In genomic region chr15:90675464-90675863, GRCh38 we compare ENCODE assay signal across 32 cellular contexts.
"Had no signal": no experiment of that assay in that cellular context is flagged by ENCODE, and none has a peak within 500 bp of the region (broad histone marks: within the 10 kb centered on the region; RNA-seq: fewer than 3 reads in every experiment).

No MANE protein-coding gene starts in this region.

- H3K27ac ChIP-seq: adrenal gland, body of pancreas, brain microvascular endothelial cell, breast epithelium, VCaP had no signal

- DNase-seq: activated B cell treated with CpG ODN at 0.5 μM for 24 hours; activated CD4-positive, alpha-beta memory T cell treated with anti-CD3 and anti-CD28 coated beads for 36 hours; activated CD4-positive, alpha-beta T cell treated with anti-CD3 and anti-CD28 coated beads for 4 hours; activated CD4-positive, alpha-beta T cell treated with anti-CD3 and anti-CD28 coated beads, Interleukin-2, amount 10 ng/mL, durations not matched to agents 7 days and 5 days; activated CD4-positive, CD25-positive, alpha-beta regulatory T cell treated with anti-CD3 and anti-CD28 coated beads, Interleukin-2, amount 50 U/mL, for 72 hours; activated CD8-positive, alpha-beta memory T cell treated with anti-CD3 and anti-CD28 coated beads, Interleukin-2, amount 50 U/mL, for 4 hours; activated CD8-positive, alpha-beta T cell treated with anti-CD3 and anti-CD28 coated beads for 36 hours; activated gamma-delta T cell treated with Interleukin-2 at 50 U/mL for 16 hours; activated naive CD4-positive, alpha-beta T cell; activated naive CD4-positive, alpha-beta T cell treated with anti-CD3 and anti-CD28 coated beads for 36 hours; activated naive CD4-positive, alpha-beta T cell treated with anti-CD3 and anti-CD28 coated beads, Interleukin-2, amount 50 U/mL, for 16 hours; activated naive CD8-positive, alpha-beta T cell treated with anti-CD3 and anti-CD28 coated beads for 36 hours; activated T-cell treated with anti-CD3 and anti-CD28 coated beads for 4 hours; activated T-cell treated with anti-CD3 and anti-CD28 coated beads, Interleukin-2, amount 50 U/mL, for 1 hour; activated T-cell treated with anti-CD3 and anti-CD28 coated beads, Interleukin-2, amount 50 U/mL, for 4 hours; activated T-cell treated with anti-CD3 and anti-CD28 coated beads, Interleukin-2, amount 50 U/mL, for 72 hours; adrenal gland; amniotic stem cell; aorta; body of pancreas; brain microvascular endothelial cell; central memory CD4-positive, alpha-beta T cell; T-helper 1 cell; T-helper 2 cell; T-helper 9 cell had no signal

- H3K4me3 ChIP-seq: adrenal gland, body of pancreas, breast epithelium had no signal

- H3K9me3 Mint-ChIP-seq: activated B cell treated with CpG ODN at 0.5 μM for 24 hours; activated CD4-positive, alpha-beta memory T cell treated with anti-CD3 and anti-CD28 coated beads for 36 hours; activated naive CD4-positive, alpha-beta T cell treated with anti-CD3 and anti-CD28 coated beads for 36 hours; activated T-cell treated with anti-CD3 and anti-CD28 coated beads, Interleukin-2, amount 50 U/mL, for 4 hours; activated T-cell treated with anti-CD3 and anti-CD28 coated beads, Interleukin-2, amount 50 U/mL, for 72 hours; activated T-helper 17 cell treated with anti-CD3 and anti-CD28 coated beads, Interleukin-2, amount 50 U/mL, for 72 hours had no signal

- H3K4me1 ChIP-seq: body of pancreas, breast epithelium had no signal

- H3K27ac Mint-ChIP-seq: activated B cell treated with CpG ODN at 0.5 μM for 24 hours; activated CD4-positive, alpha-beta memory T cell treated with anti-CD3 and anti-CD28 coated beads for 36 hours; activated CD4-positive, alpha-beta T cell treated with anti-CD3 and anti-CD28 coated beads, Interleukin-2, amount 10 ng/mL, durations not matched to agents 7 days and 5 days; activated CD8-positive, alpha-beta T cell treated with anti-CD3 and anti-CD28 coated beads for 36 hours; activated naive CD4-positive, alpha-beta T cell treated with anti-CD3 and anti-CD28 coated beads for 36 hours; activated naive CD4-positive, alpha-beta T cell treated with anti-CD3 and anti-CD28 coated beads, Interleukin-2, amount 50 U/mL, for 72 hours; activated naive CD8-positive, alpha-beta T cell treated with anti-CD3 and anti-CD28 coated beads for 36 hours; activated T-cell treated with anti-CD3 and anti-CD28 coated beads, Interleukin-2, amount 50 U/mL, for 72 hours; activated T-helper 1 cell treated with anti-CD3 and anti-CD28 coated beads, Interleukin-12 subunit alpha, Interleukin-12 subunit beta, Interleukin-2, Interleukin-4 antibody, amounts not matched to agents 30 ng/mL and 10 ng/mL and 1 ng/mL, durations not matched to agents 14 hours and 24 hours and 36 hours; activated T-helper 17 cell treated with anti-CD3 and anti-CD28 coated beads, Interleukin-2, amount 50 U/mL, for 72 hours; T-helper 1 cell treated with Interleukin-12 subunit alpha and Interleukin-12 subunit beta and Interleukin-4 antibody, amounts not matched to agents 30 μg/mL and 1 μg/mL, for 36 hours; T-helper 2 cell treated with Interferon-gamma antibody and Interleukin-4, amounts not matched to agents 5 μg/mL and 100 μg/mL, for 36 hours had no signal

- H3K4me3 Mint-ChIP-seq: activated B cell treated with CpG ODN at 0.5 μM for 24 hours; activated CD4-positive, alpha-beta memory T cell treated with anti-CD3 and anti-CD28 coated beads for 36 hours; activated CD4-positive, alpha-beta T cell treated with anti-CD3 and anti-CD28 coated beads, Interleukin-2, amount 10 ng/mL, durations not matched to agents 7 days and 5 days; activated CD8-positive, alpha-beta T cell treated with anti-CD3 and anti-CD28 coated beads for 36 hours; activated naive CD4-positive, alpha-beta T cell treated with anti-CD3 and anti-CD28 coated beads for 36 hours; activated naive CD8-positive, alpha-beta T cell treated with anti-CD3 and anti-CD28 coated beads for 36 hours; activated T-cell treated with anti-CD3 and anti-CD28 coated beads, Interleukin-2, amount 50 U/mL, for 4 hours; activated T-cell treated with anti-CD3 and anti-CD28 coated beads, Interleukin-2, amount 50 U/mL, for 72 hours; activated T-helper 1 cell treated with anti-CD3 and anti-CD28 coated beads, Interleukin-12 subunit alpha, Interleukin-12 subunit beta, Interleukin-2, Interleukin-4 antibody, amounts not matched to agents 30 ng/mL and 10 ng/mL and 1 ng/mL, durations not matched to agents 14 hours and 24 hours and 36 hours; activated T-helper 17 cell treated with anti-CD3 and anti-CD28 coated beads, Interleukin-2, amount 50 U/mL, for 72 hours; T-helper 1 cell treated with Interleukin-12 subunit alpha and Interleukin-12 subunit beta and Interleukin-4 antibody, amounts not matched to agents 30 μg/mL and 1 μg/mL, for 36 hours; T-helper 2 cell treated with Interferon-gamma antibody and Interleukin-4, amounts not matched to agents 5 μg/mL and 100 μg/mL, for 36 hours had no signal

- ATAC-seq: activated CD8-positive, alpha-beta T cell treated with anti-CD3 and anti-CD28 coated beads for 36 hours; activated naive CD4-positive, alpha-beta T cell treated with anti-CD3 and anti-CD28 coated beads, Interleukin-2, amount 50 U/mL, for 72 hours; activated T-cell treated with anti-CD3 and anti-CD28 coated beads, Interleukin-2, amount 50 U/mL, for 4 hours; activated T-cell treated with anti-CD3 and anti-CD28 coated beads, Interleukin-2, amount 50 U/mL, for 72 hours; activated T-helper 17 cell treated with anti-CD3 and anti-CD28 coated beads, Interleukin-2, amount 50 U/mL, for 72 hours; body of pancreas had no signal

- H3K9me3 ChIP-seq: adrenal gland, body of pancreas, breast epithelium had no signal

- H3K27me3 Mint-ChIP-seq: activated CD4-positive, alpha-beta memory T cell treated with anti-CD3 and anti-CD28 coated beads for 36 hours; activated CD8-positive, alpha-beta T cell treated with anti-CD3 and anti-CD28 coated beads for 36 hours; activated naive CD8-positive, alpha-beta T cell treated with anti-CD3 and anti-CD28 coated beads for 36 hours; activated T-helper 17 cell treated with anti-CD3 and anti-CD28 coated beads, Interleukin-2, amount 50 U/mL, for 72 hours had no signal

- H3K27me3 ChIP-seq: adrenal gland, body of pancreas, brain microvascular endothelial cell, breast epithelium had no signal

- H3K36me3 ChIP-seq: adrenal gland, brain microvascular endothelial cell, breast epithelium had no signal

- H3K36me3 Mint-ChIP-seq: activated CD4-positive, alpha-beta memory T cell treated with anti-CD3 and anti-CD28 coated beads for 36 hours; activated naive CD4-positive, alpha-beta T cell treated with anti-CD3 and anti-CD28 coated beads, Interleukin-2, amount 50 U/mL, for 72 hours; activated naive CD8-positive, alpha-beta T cell treated with anti-CD3 and anti-CD28 coated beads for 36 hours had no signal
